In the genomic region with DNA sequence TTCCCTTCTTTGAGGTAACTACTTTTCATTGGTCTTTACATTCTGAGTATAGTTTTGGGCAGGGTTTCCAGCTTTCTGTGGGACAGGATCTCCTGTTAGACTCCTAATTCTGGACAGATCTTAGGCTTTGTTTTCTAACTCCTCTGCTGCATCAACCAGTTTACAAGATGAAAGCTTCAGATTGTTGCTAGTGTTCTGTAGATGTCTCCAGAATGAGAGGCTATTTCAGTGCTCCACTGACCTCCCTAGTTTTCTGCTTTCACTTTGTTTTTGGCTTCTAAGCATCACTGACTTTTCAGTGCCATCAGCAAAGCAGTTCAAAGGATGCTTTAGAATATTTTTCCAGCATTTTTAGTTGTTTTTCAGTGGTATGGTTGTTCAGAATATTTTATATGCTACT, we compare ENCODE assay signal across 19 cellular contexts.
DNase-seq lines count a peak whose midpoint lies in the region; ATAC-seq and TF ChIP-seq lines count a peak whose summit lies in the region.
"Had no signal": no experiment of that assay in that cellular context is flagged by ENCODE, and none has a peak within 500 bp of the region (broad histone marks: within the 10 kb centered on the region; RNA-seq: fewer than 3 reads in every experiment).

No MANE protein-coding gene starts in this region.

- H3K36me3 Mint-ChIP-seq in WTC11, result peaks cover 18% of the 10 kb centered on the region
- no peaks in the 10 kb centered on the region for H3K36me3 Mint-ChIP-seq in glutamatergic neuron (ENCODE audit: unreplicated experiment)
- H3K36me3 Mint-ChIP-seq in natural killer cell, result no peaks in the 10 kb centered on the region
- H3K36me3 Mint-ChIP-seq: CD8-positive, alpha-beta memory T cell had no signal

- H3K9me3 Mint-ChIP-seq in WTC11 (no peaks in the 10 kb centered on the region), glutamatergic neuron (ENCODE audit: unreplicated experiment) (no peaks in the 10 kb centered on the region), natural killer cell (no peaks in the 10 kb centered on the region)

- intact Hi-C loops in A673 (cut with micrococcal nuclease; ENCODE audit: unreplicated experiment), result no loop called here
- intact Hi-C loops in natural killer cell (cut with micrococcal nuclease), result no loop called here
- intact Hi-C loops in left cardiac atrium (cut with DNase I), result no loop called here

- H3K36me3 ChIP-seq in A673 (ENCODE audit: insufficient read depth, low read length, poor library complexity, severe bottlenecking), result no peaks in the 10 kb centered on the region
- no peaks in the 10 kb centered on the region for H3K36me3 ChIP-seq in Loucy (ENCODE audit: insufficient read depth, low read length)
- H3K36me3 ChIP-seq: HAP-1 had no signal

- no peak for TF ChIP-seq CTCF in A673 (conservative IDR thresholded peaks at IDR 0.05; ENCODE audit: low read depth, low read length)
- no peak for TF ChIP-seq CTCF in Loucy (conservative IDR thresholded peaks at IDR 0.05; ENCODE audit: low read length)
- no peak for TF ChIP-seq CTCF in WTC11 (IDR thresholded peaks at IDR 0.05)
- TF ChIP-seq CTCF in glutamatergic neuron (IDR thresholded peaks at IDR 0.05; ENCODE audit: partially characterized antibody, unreplicated experiment), result no peak
- no peak for TF ChIP-seq CTCF in natural killer cell (IDR thresholded peaks at IDR 0.05)

- peak overlapping the region; percentile 7 for H3K4me2 ChIP-seq in Loucy (ENCODE audit: low read depth, low read length, poor library complexity, severe bottlenecking)

- peak overlapping the region; percentile 37 for H3K27ac ChIP-seq in A673 (ENCODE audit: low read depth, low read length, poor library complexity, severe bottlenecking)

- no peak overlapping the region for H3K9ac ChIP-seq in Loucy (ENCODE audit: low read depth, low read length, poor library complexity, severe bottlenecking)

- H3F3A ChIP-seq in Loucy (ENCODE audit: low read depth), result no peaks in the 10 kb centered on the region

- DNase-seq in A673 (ENCODE audit: low spot score), result no peak
- DNase-seq in WTC11 (ENCODE audit: low spot score), result no peak
- no peak for DNase-seq in glutamatergic neuron
- DNase-seq in SK-N-DZ (ENCODE audit: low spot score), result no peak
- no peak for DNase-seq in natural killer cell
- DNase-seq in left cardiac atrium, result no peak
- no peak for DNase-seq in left lobe of liver (ENCODE audit: low spot score)
- DNase-seq: C1 segment of cervical spinal cord; CD8-positive, alpha-beta memory T cell; DMS53; IMR-90; NCI-H1092 treated with DMSO at 0.1 percent for 48 hours; NCI-H1694; NCI-H2081 treated with DMSO at 0.1 percent for 48 hours; NCI-H774; RPMI8226; SHP77 treated with DMSO at 0.1 percent for 48 hours had no signal

- H3K4me3 ChIP-seq in A673 (ENCODE audit: low read depth, low read length, poor library complexity, severe bottlenecking), result no peak overlapping the region
- no peak overlapping the region for H3K4me3 ChIP-seq in Loucy (ENCODE audit: low read length, poor library complexity, severe bottlenecking)
- H3K4me3 ChIP-seq: HAP-1 had no signal

- H3K9me3 ChIP-seq in A673 (ENCODE audit: low read depth, low read length, poor library complexity, severe bottlenecking), result no peaks in the 10 kb centered on the region
- no peaks in the 10 kb centered on the region for H3K9me3 ChIP-seq in Loucy (ENCODE audit: insufficient read depth, low read depth, low read length)
- H3K9me3 ChIP-seq: HAP-1 had no signal

- ATAC-seq in WTC11 (no peak), natural killer cell (no peak), left cardiac atrium (no peak), left lobe of liver (no peak)

- CTCF ChIA-PET in A673 (lab: Charles Lee) (no interaction called here), WTC11 (lab: Charles Lee) (no interaction called here)

- peak overlapping the region; percentile 78 for H3K27ac Mint-ChIP-seq in WTC11
- H3K27ac Mint-ChIP-seq in glutamatergic neuron (ENCODE audit: unreplicated experiment), result no peak overlapping the region
- H3K27ac Mint-ChIP-seq in natural killer cell, result no peak overlapping the region
- H3K27ac Mint-ChIP-seq: CD8-positive, alpha-beta memory T cell had no signal

- no peaks in the 10 kb centered on the region for H3K27me3 Mint-ChIP-seq in WTC11 (ENCODE audit: low read depth)
- H3K27me3 Mint-ChIP-seq in glutamatergic neuron (ENCODE audit: unreplicated experiment), result no peaks in the 10 kb centered on the region
- peaks cover 23 to 32% of the 10 kb centered on the region in 2 donors for H3K27me3 Mint-ChIP-seq in natural killer cell (ENCODE audit: low read depth in 2 of 2)

- H3K4me3 Mint-ChIP-seq in WTC11 (no peak overlapping the region), glutamatergic neuron (ENCODE audit: unreplicated experiment) (peak overlapping the region; percentile 53), natural killer cell (no peak overlapping the region)
- H3K4me3 Mint-ChIP-seq: CD8-positive, alpha-beta memory T cell had no signal

- H2AFZ ChIP-seq in Loucy (ENCODE audit: low read length), result no peak overlapping the region

- POLR2A ChIA-PET in A673 (lab: Charles Lee; ENCODE audit: low non-redundant PET), result no interaction called here
- POLR2A ChIA-PET in WTC11 (lab: Charles Lee), result no interaction called here

- H3K79me2 ChIP-seq in Loucy (ENCODE audit: insufficient read depth, low read length), result peaks cover 8% of the 10 kb centered on the region; the same call in 1 of the 2 replicates

- H3K27me3 ChIP-seq in A673 (replicated peaks; ENCODE audit: insufficient read depth, low read depth, low read length, poor library complexity) (no peaks in the 10 kb centered on the region), Loucy (ENCODE audit: insufficient read depth, low read length, poor library complexity, severe bottlenecking) (no peaks in the 10 kb centered on the region)

- H3K9me2 ChIP-seq in Loucy (replicated peaks; ENCODE audit: low read depth, low read length), result no peaks in the 10 kb centered on the region

- peaks cover 7% of the 10 kb centered on the region for H3K4me1 ChIP-seq in A673 (ENCODE audit: insufficient read depth, low read length, poor library complexity, severe bottlenecking)
- H3K4me1 ChIP-seq in Loucy (ENCODE audit: insufficient read depth, low read length, poor library complexity, severe bottlenecking), result no peaks in the 10 kb centered on the region
- H3K4me1 ChIP-seq: HAP-1 had no signal

- H3K4me1 Mint-ChIP-seq in WTC11 (peaks cover 21% of the 10 kb centered on the region), glutamatergic neuron (ENCODE audit: low read depth, unreplicated experiment) (peaks cover 14% of the 10 kb centered on the region), natural killer cell (no peaks in the 10 kb centered on the region)
- H3K4me1 Mint-ChIP-seq: CD8-positive, alpha-beta memory T cell had no signal

- no peaks in the 10 kb centered on the region for H4K20me1 ChIP-seq in Loucy (ENCODE audit: insufficient read depth, low read length, poor library complexity, severe bottlenecking)

- no TSS peak for BruUV-seq in A673 (replicated peaks; lab: Mats Ljungman, UMichigan)

TF ChIP-seq in WTC11, 78 proteins besides CTCF, POLR2A, EP300 and RAD21 (continues in another document):
- TF ChIP-seq SP1 (CRISPR knock-in tag; conservative IDR thresholded peaks at IDR 0.05), result no peak
- no peak for TF ChIP-seq ZBTB21 (CRISPR knock-in tag; IDR thresholded peaks at IDR 0.05; ENCODE audit: borderline replicate concordance)
- TF ChIP-seq USF1 (CRISPR knock-in tag; IDR thresholded peaks at IDR 0.05), result no peak
- TF ChIP-seq EMX1 (CRISPR knock-in tag; IDR thresholded peaks at IDR 0.05), result no peak
- no peak for TF ChIP-seq ZNF317 (CRISPR knock-in tag; IDR thresholded peaks at IDR 0.05; ENCODE audit: borderline replicate concordance, low read depth)
- TF ChIP-seq, protein P1, sequence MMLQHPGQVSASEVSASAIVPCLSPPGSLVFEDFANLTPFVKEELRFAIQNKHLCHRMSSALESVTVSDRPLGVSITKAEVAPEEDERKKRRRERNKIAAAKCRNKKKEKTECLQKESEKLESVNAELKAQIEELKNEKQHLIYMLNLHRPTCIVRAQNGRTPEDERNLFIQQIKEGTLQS (CRISPR knock-in tag; conservative IDR thresholded peaks at IDR 0.05), result no peak
- no peak for TF ChIP-seq ZNF219 (CRISPR knock-in tag; IDR thresholded peaks at IDR 0.05; ENCODE audit: borderline replicate concordance)
- TF ChIP-seq CREB1 (CRISPR knock-in tag; IDR thresholded peaks at IDR 0.05), result no peak
- TF ChIP-seq, protein P2, sequence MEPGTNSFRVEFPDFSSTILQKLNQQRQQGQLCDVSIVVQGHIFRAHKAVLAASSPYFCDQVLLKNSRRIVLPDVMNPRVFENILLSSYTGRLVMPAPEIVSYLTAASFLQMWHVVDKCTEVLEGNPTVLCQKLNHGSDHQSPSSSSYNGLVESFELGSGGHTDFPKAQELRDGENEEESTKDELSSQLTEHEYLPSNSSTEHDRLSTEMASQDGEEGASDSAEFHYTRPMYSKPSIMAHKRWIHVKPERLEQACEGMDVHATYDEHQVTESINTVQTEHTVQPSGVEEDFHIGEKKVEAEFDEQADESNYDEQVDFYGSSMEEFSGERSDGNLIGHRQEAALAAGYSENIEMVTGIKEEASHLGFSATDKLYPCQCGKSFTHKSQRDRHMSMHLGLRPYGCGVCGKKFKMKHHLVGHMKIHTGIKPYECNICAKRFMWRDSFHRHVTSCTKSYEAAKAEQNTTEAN (CRISPR knock-in tag; IDR thresholded peaks at IDR 0.05), result no peak
- TF ChIP-seq HMGXB4 (CRISPR knock-in tag; IDR thresholded peaks at IDR 0.05), result no peak
- TF ChIP-seq ZNF671 (CRISPR knock-in tag; IDR thresholded peaks at IDR 0.05), result no peak
